Comparison of ENCODE assay signal across 10 cellular contexts in the genomic region with DNA sequence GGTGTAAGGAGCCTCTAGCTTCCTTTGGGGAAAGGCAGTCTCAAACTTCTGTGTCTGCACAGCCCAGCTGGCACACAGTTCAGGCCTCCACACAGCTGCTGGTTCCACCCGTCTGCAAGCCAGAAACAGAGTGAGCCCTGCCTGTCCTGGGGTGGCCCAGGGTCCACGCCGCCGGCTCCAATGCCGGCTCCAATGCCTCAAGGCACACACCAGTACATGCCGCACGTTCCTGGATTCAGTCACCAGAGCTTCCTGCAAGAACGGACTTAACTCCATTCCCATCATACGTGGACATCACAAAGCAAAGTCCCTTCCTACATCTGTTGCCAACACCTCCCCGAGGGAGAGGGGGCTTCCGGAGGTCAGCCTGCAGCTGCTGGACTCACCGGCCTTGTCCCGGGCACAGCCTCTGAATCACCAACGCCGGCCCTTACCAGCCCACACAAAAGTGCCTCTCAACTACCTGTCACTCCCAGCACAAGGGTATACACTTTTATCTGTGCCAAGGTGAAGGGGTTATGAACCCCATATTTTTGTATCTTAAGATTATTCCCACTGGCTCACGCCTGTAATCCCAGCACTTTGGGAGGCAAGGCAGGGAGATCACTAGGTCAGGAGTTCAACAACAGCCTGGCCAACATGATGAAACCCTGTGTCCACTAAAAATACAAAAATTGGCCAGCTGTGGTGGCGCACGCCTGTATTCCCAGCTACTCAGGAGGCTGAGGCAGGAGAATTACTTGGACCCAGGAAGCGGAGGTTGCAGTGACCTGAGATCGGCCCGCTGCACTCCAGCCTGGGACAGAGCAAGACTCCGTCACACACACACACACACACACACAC. TPM values are rescaled to one million over a fixed set of nuclear protein-coding genes. Genes with fewer than 3 reads are reported as not detected.
A peak's percentile ranks its signal among the peaks of the same experiment; 100 is the strongest.
DNase-seq lines count a peak whose midpoint lies in the region; ATAC-seq and TF ChIP-seq lines count a peak whose summit lies in the region.
"Had no signal": no experiment of that assay in that cellular context is flagged by ENCODE, and none has a peak within 500 bp of the region (broad histone marks: within the 10 kb centered on the region; RNA-seq: fewer than 3 reads in every experiment).

No MANE protein-coding gene starts in this region.

- DNase-seq in activated CD4-positive, alpha-beta T cell treated with anti-CD3 and anti-CD28 coated beads, Interleukin-2, amount 10 ng/mL, durations not matched to agents 7 days and 5 days, result no peak
- DNase-seq in activated CD4-positive, alpha-beta T cell treated with anti-CD3 and anti-CD28 coated beads for 1 hour, result no peak
- DNase-seq in fibroblast of gingiva (ENCODE audit: low read depth), result peak; percentile 73
- no peak for DNase-seq in vagina (ENCODE audit: extremely low spot score in 2 of 2)
- DNase-seq in SIG-M5 treated with dmso at 0.1 percent for 504 hours (lab: John Stamatoyannopoulos, UW; ENCODE audit: unreplicated experiment), result no peak
- DNase-seq in activated naive CD4-positive, alpha-beta T cell treated with Interleukin-2 at 50 U/mL for 16 hours, result no peak
- DNase-seq: amygdala, NCI-H1105 treated with DMSO at 0.1 percent for 48 hours had no signal

- no peaks in the 10 kb centered on the region for H3K27me3 Mint-ChIP-seq in activated CD4-positive, alpha-beta T cell treated with anti-CD3 and anti-CD28 coated beads, Interleukin-2, amount 10 ng/mL, durations not matched to agents 7 days and 5 days
- H3K27me3 Mint-ChIP-seq in nephron (ENCODE audit: low read depth), result no peaks in the 10 kb centered on the region

- POLR2A ChIA-PET in activated CD4-positive, alpha-beta T cell treated with anti-CD3 and anti-CD28 coated beads, Interleukin-2, amount 10 ng/mL, durations not matched to agents 7 days and 5 days (lab: Charles Lee), result no interaction called here

- H3K4me1 ChIP-seq in vagina, result peaks cover 99% of the 10 kb centered on the region

- intact Hi-C loops in vagina (cut with DNase I), result loop anchor here (10.0 kb wide), 1 partner anchor 117 kb away; a partner anchor contains a TSS

- H3K9me3 ChIP-seq in vagina, result no peaks in the 10 kb centered on the region

- peaks cover 67% of the 10 kb centered on the region for H3K4me1 Mint-ChIP-seq in activated CD4-positive, alpha-beta T cell treated with anti-CD3 and anti-CD28 coated beads, Interleukin-2, amount 10 ng/mL, durations not matched to agents 7 days and 5 days
- H3K4me1 Mint-ChIP-seq in nephron, result peaks cover 67% of the 10 kb centered on the region

- H3K4me3 Mint-ChIP-seq in activated CD4-positive, alpha-beta T cell treated with anti-CD3 and anti-CD28 coated beads, Interleukin-2, amount 10 ng/mL, durations not matched to agents 7 days and 5 days, result no peak overlapping the region
- H3K4me3 Mint-ChIP-seq in nephron, result peak overlapping the region in 2 of 3 experiments; percentile 12 to 19

- H3K36me3 Mint-ChIP-seq in activated CD4-positive, alpha-beta T cell treated with anti-CD3 and anti-CD28 coated beads, Interleukin-2, amount 10 ng/mL, durations not matched to agents 7 days and 5 days (ENCODE audit: low read depth), result peaks cover 38% of the 10 kb centered on the region
- H3K36me3 Mint-ChIP-seq in nephron (ENCODE audit: low read depth), result peaks cover 16% of the 10 kb centered on the region

- TF ChIP-seq POLR2A in vagina (IDR thresholded peaks at IDR 0.05), result no peak

- TF ChIP-seq CTCF in nephron (IDR thresholded peaks at IDR 0.05; ENCODE audit: unreplicated experiment in 3 of 3), result no peak
- TF ChIP-seq CTCF in vagina (IDR thresholded peaks at IDR 0.05), result no peak

- CTCF ChIA-PET in activated CD4-positive, alpha-beta T cell treated with anti-CD3 and anti-CD28 coated beads, Interleukin-2, amount 10 ng/mL, durations not matched to agents 7 days and 5 days (lab: Charles Lee), result interaction anchor here (0.6 to 2.3 kb wide), 2 partner anchors 9 to 17 kb away, joined by 3 to 17 read pairs; a partner anchor contains a TSS

- H3K27ac Mint-ChIP-seq in activated CD4-positive, alpha-beta T cell treated with anti-CD3 and anti-CD28 coated beads, Interleukin-2, amount 10 ng/mL, durations not matched to agents 7 days and 5 days, result peak overlapping the region; percentile 50
- H3K27ac Mint-ChIP-seq in nephron, result peak overlapping the region; percentile 87 to 96 (median 95)

- no peak for ATAC-seq in HG03469 (IDR thresholded peaks at IDR 0.05; ENCODE audit: unreplicated experiment)

- peaks cover 0 to 14% of the 10 kb centered on the region in 2 donors for H3K36me3 ChIP-seq in vagina

- no peaks in the 10 kb centered on the region for H3K9me3 Mint-ChIP-seq in activated CD4-positive, alpha-beta T cell treated with anti-CD3 and anti-CD28 coated beads, Interleukin-2, amount 10 ng/mL, durations not matched to agents 7 days and 5 days
- H3K9me3 Mint-ChIP-seq in nephron, result no peaks in the 10 kb centered on the region

- H3K4me3 ChIP-seq in vagina, result peak overlapping the region; percentile 7 to 17

- H3K27me3 ChIP-seq in vagina, result no peaks in the 10 kb centered on the region

- H3K27ac ChIP-seq in vagina, result peak overlapping the region; percentile 77

RNA-seq across cellular contexts. Expression of a gene that starts 8.4 kb away (rescaled TPM):
- 10 to 100 TPM; 67.7 to 68.2 TPM for total RNA-seq in activated CD4-positive, alpha-beta T cell treated with anti-CD3 and anti-CD28 coated beads, Interleukin-2, amount 10 ng/mL, durations not matched to agents 7 days and 5 days
- 65.6 TPM for total RNA-seq in vagina

RNA-seq across cellular contexts. Expression of a gene that starts 10.5 kb away (rescaled TPM):
- total RNA-seq in activated CD4-positive, alpha-beta T cell treated with anti-CD3 and anti-CD28 coated beads, Interleukin-2, amount 10 ng/mL, durations not matched to agents 7 days and 5 days, result 10 to 100 TPM; 77.1 to 83.7 TPM
- total RNA-seq in vagina, result 21.4 TPM

RNA-seq across cellular contexts. Expression of a gene that starts 48.6 kb away (rescaled TPM):
- total RNA-seq in activated CD4-positive, alpha-beta T cell treated with anti-CD3 and anti-CD28 coated beads, Interleukin-2, amount 10 ng/mL, durations not matched to agents 7 days and 5 days, result 10 to 100 TPM; 21.2 to 28.1 TPM
- 10.1 TPM for total RNA-seq in vagina

RNA-seq across cellular contexts. Expression of a gene that starts 53.3 kb away (rescaled TPM):
- 10 to 100 TPM; 10.4 to 11.9 TPM for total RNA-seq in activated CD4-positive, alpha-beta T cell treated with anti-CD3 and anti-CD28 coated beads, Interleukin-2, amount 10 ng/mL, durations not matched to agents 7 days and 5 days
- 29.2 TPM for total RNA-seq in vagina
